ENCODE assay signal across 1 cellular context in the genomic region with DNA sequence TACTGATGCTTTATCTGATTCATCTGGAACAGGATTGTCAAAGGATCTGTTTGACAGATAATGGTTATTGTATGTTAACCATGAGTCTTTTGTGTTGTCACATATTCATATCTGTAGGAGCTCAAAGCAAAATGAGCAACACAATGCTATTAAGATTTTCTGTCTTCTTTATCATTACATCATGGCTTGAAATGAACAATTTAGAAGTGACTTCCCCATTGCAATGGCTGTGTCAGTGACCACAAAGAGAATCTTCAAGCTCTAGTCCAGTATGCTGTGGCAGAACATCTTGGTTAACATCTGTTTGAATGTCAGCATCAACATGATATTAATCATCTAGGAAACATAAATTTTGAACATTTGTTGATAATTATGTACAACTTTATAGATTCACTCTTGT.
TF ChIP-seq lines count a peak whose summit lies in the region.

No MANE protein-coding gene starts in this region.

TF ChIP-seq in GM12878, 131 proteins besides CTCF, POLR2A, EP300 and RAD21 (continued from another document):
- TF ChIP-seq MEF2B (IDR thresholded peaks at IDR 0.05; ENCODE audit: partially characterized antibody, poor library complexity, severe bottlenecking): no peak
- TF ChIP-seq NFIC (IDR thresholded peaks at IDR 0.05; ENCODE audit: low read depth, low read length): peak; percentile 74; the same call in 1 of the 2 replicates
- no peak for TF ChIP-seq ZNF217 (IDR thresholded peaks at IDR 0.05)
- no peak for TF ChIP-seq SREBF2 (IDR thresholded peaks at IDR 0.05; ENCODE audit: low read length)
- peak; percentile 74 for TF ChIP-seq ATF7 (IDR thresholded peaks at IDR 0.05; ENCODE audit: low read depth)
- TF ChIP-seq MTA2 (IDR thresholded peaks at IDR 0.05; ENCODE audit: low read depth): no peak
- TF ChIP-seq BCL11A (IDR thresholded peaks at IDR 0.05; ENCODE audit: low read depth, low read length): peak; percentile 45; the same call in 1 of the 2 replicates
- TF ChIP-seq ELK1 (IDR thresholded peaks at IDR 0.05; ENCODE audit: low read depth, low read length): no peak
- TF ChIP-seq RBBP5 (conservative IDR thresholded peaks at IDR 0.05): no peak
TF ChIP-seq in GM12878: peak in this region for 9.
